Comparison of ENCODE assay signal across 1 cellular context in genomic region chr7:41035788-41036187, GRCh38.
A peak's percentile ranks its signal among the peaks of the same experiment; 100 is the strongest.
TF ChIP-seq lines count a peak whose summit lies in the region.

No MANE protein-coding gene starts in this region.

TF ChIP-seq in GM12878, 131 proteins besides CTCF, POLR2A, EP300 and RAD21:
- TF ChIP-seq ZNF24 (IDR thresholded peaks at IDR 0.05) = 0 out of 2 replicates have a peak, but pooled peaks have one; percentile 33
- TF ChIP-seq STAT1 (conservative IDR thresholded peaks at IDR 0.05) = no peak
